8 cellular contexts compared by ENCODE assay signal in genomic region chr1:31296486-31297272, GRCh38. TPM values are rescaled to one million over a fixed set of nuclear protein-coding genes. Genes with fewer than 3 reads are reported as not detected.
DNase-seq lines count a peak whose midpoint lies in the region; ATAC-seq and TF ChIP-seq lines count a peak whose summit lies in the region.

Gene SNRNP40, minus strand, starts transcription at chr1:31296788. Its CDS starts 37 bp downstream, at chr1:31296751.
A gene with protein sequence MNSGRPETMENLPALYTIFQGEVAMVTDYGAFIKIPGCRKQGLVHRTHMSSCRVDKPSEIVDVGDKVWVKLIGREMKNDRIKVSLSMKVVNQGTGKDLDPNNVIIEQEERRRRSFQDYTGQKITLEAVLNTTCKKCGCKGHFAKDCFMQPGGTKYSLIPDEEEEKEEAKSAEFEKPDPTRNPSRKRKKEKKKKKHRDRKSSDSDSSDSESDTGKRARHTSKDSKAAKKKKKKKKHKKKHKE (plus strand): TSS chr1:31297032. CDS start chr1:31310099, 13,067 bp downstream.

- H3K4me1 ChIP-seq in left lung = peaks cover 0 to 42% of the 10 kb centered on the region in 2 donors

- intact Hi-C loops in left lung (cut with DNase I) = no loop called here

- no peaks in the 10 kb centered on the region for H3K9me3 ChIP-seq in left lung

- peaks cover 0 to 25% of the 10 kb centered on the region in 2 donors for H3K36me3 ChIP-seq in left lung

- peak in 1 of 2 donors; percentile 15 for TF ChIP-seq CTCF in left lung (IDR thresholded peaks at IDR 0.05)

- no peaks in the 10 kb centered on the region for H3K27me3 ChIP-seq in left lung

- ATAC-seq in GM19328 (IDR thresholded peaks at IDR 0.05; ENCODE audit: unreplicated experiment) (peak; percentile 95), HG03520 (IDR thresholded peaks at IDR 0.05; ENCODE audit: unreplicated experiment) (peak; percentile 95), left lung (peak; percentile 99)

- H3K27ac ChIP-seq in left lung = peak within 1 kb of the TSS; percentile 85 to 93

- peak within 1 kb of the TSS; percentile 88 to 99 for H3K4me3 ChIP-seq in left lung

- DNase-seq in C1 segment of cervical spinal cord (lab: John Stamatoyannopoulos, UW) (peak; percentile 63 to 98 (median 92)), NCI-H69 (lab: John Stamatoyannopoulos, UW) (peak; percentile 98), dermis blood vessel endothelial cell (peak; percentile 99), left lung (peak; percentile 93 to 94)
- peak; percentile 89 for DNase-seq in activated CD4-positive, alpha-beta T cell treated with anti-CD3 and anti-CD28 coated beads, Interleukin-2, amount 50 U/mL, for 1 hour
- peak; percentile 86 for DNase-seq in stimulated activated CD4-positive, alpha-beta T cell treated with anti-CD3 and anti-CD28 coated beads, Interleukin-4, amount 100 ng/mL, for 1 hour

RNA-seq across cellular contexts. Expression of gene SNRNP40, which starts in this region (rescaled TPM):
- total RNA-seq in dermis blood vessel endothelial cell (116 and 131 TPM in 2 replicates), left lung (10 to 100 TPM; 33.9 to 46.5 TPM)

RNA-seq across cellular contexts. Expression of the second gene that starts in this region (rescaled TPM):
- 34.3 and 36.9 TPM in 2 replicates for total RNA-seq in dermis blood vessel endothelial cell
- 10 to 100 TPM; 20.1 to 23.4 TPM for total RNA-seq in left lung

Comparison
In these comparisons a context has a peak if more than half of its experiments do, and no peak if none do; other contexts are left out.
1. Peak in every context shown above with its lines: DNase-seq, ATAC-seq, H3K4me3 ChIP-seq and H3K27ac ChIP-seq.